12 cellular contexts compared by ENCODE assay signal in the genomic region with DNA sequence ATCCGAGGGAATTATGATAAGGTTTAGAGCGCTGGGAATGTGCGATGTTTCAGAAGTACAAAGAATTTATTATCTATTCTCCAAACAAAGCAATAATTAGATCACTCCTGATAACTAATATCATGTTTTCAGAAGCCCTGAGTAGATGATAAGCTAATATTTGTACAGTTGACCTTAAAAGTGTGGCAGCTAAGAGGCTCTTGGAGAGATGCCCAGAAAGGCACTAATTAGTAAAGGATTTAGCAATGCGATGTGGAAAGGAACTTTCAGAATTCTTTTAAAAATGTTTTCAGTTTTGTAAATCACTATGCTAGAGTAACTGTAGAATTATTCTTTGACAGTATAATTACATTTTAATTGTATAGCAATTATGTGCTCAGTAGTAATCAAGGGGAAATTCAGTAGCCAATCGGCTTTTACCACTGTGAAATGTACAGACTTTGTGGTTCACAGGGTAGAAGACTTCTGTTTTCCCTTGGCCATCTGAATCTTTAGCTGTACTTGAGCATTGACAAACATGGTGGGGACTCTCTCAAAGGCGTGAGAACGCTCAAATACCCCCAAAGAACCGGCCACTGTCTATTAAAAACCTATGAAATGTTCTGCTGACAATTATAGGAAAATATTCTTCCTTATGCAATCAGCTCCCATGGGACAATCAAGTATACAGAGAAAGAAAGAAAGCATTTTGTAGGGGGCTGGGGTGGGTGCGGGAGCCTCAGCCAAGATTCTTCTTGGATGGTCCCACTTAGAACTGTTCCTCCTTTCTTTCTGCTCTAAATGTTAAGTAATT.
DNase-seq lines count a peak whose midpoint lies in the region; FAIRE-seq and TF ChIP-seq lines count a peak whose summit lies in the region.
"Had no signal": no experiment of that assay in that cellular context is flagged by ENCODE, and none has a peak within 500 bp of the region (broad histone marks: within the 10 kb centered on the region; RNA-seq: fewer than 3 reads in every experiment).

No MANE protein-coding gene starts in this region.

- H3K18ac ChIP-seq in mesenchymal stem cell (ENCODE audit: low read depth in 1 of 2, low read length in 2 of 2), result no peak overlapping the region

- H3K4ac ChIP-seq in mesenchymal stem cell (ENCODE audit: low read depth in 1 of 2, low read length in 2 of 2), result no peak overlapping the region

- FAIRE-seq in bronchial epithelial cell (lab: Jason Lieb, UNC), result no peak
- FAIRE-seq: colon had no signal

- 79% methylated on average over 5 of the region's 9 CpGs for WGBS in mesenchymal stem cell

- peaks cover 6% of the 10 kb centered on the region for H3K27me3 Mint-ChIP-seq in activated CD4-positive, alpha-beta T cell treated with anti-CD3 and anti-CD28 coated beads, Interleukin-2, amount 10 ng/mL, durations not matched to agents 7 days and 5 days

- POLR2A ChIA-PET in activated CD4-positive, alpha-beta T cell treated with anti-CD3 and anti-CD28 coated beads, Interleukin-2, amount 10 ng/mL, durations not matched to agents 7 days and 5 days (lab: Charles Lee), result no interaction called here

- no peak for TF ChIP-seq CTCF in bronchial epithelial cell (IDR thresholded peaks at IDR 0.05; ENCODE audit: insufficient read depth, low read length, severe bottlenecking)

- no peak overlapping the region for H2BK12ac ChIP-seq in mesenchymal stem cell (ENCODE audit: low read length in 2 of 2)

- no peak overlapping the region for H3K27ac Mint-ChIP-seq in activated CD4-positive, alpha-beta T cell treated with anti-CD3 and anti-CD28 coated beads, Interleukin-2, amount 10 ng/mL, durations not matched to agents 7 days and 5 days
- H3K27ac Mint-ChIP-seq: WTC11 had no signal

- H4K91ac ChIP-seq in mesenchymal stem cell (ENCODE audit: low read length), result no peak overlapping the region

- no peaks in the 10 kb centered on the region for H3K4me1 ChIP-seq in mesenchymal stem cell (ENCODE audit: control insufficient read depth, insufficient read depth, low read depth, low read length)

- no peaks in the 10 kb centered on the region for H3K79me1 ChIP-seq in mesenchymal stem cell (replicated peaks; ENCODE audit: low read length, poor library complexity, severe bottlenecking)

- H3K4me2 ChIP-seq in mesenchymal stem cell (ENCODE audit: low read length, poor library complexity, severe bottlenecking), result no peak overlapping the region

- H3K4me3 Mint-ChIP-seq in activated CD4-positive, alpha-beta T cell treated with anti-CD3 and anti-CD28 coated beads, Interleukin-2, amount 10 ng/mL, durations not matched to agents 7 days and 5 days, result no peak overlapping the region
- H3K4me3 Mint-ChIP-seq: WTC11 had no signal

- H3K9ac ChIP-seq in mesenchymal stem cell (ENCODE audit: low read length), result peak overlapping the region; percentile 29

- no peaks in the 10 kb centered on the region for H3K9me3 ChIP-seq in mesenchymal stem cell (ENCODE audit: control insufficient read depth, low read length)
- H3K9me3 ChIP-seq: spleen had no signal

- H2AK5ac ChIP-seq in mesenchymal stem cell (ENCODE audit: low read length, severe bottlenecking), result no peak overlapping the region

- no peak overlapping the region for H4K8ac ChIP-seq in mesenchymal stem cell (ENCODE audit: low read length)

- no peaks in the 10 kb centered on the region for H3K4me1 Mint-ChIP-seq in activated CD4-positive, alpha-beta T cell treated with anti-CD3 and anti-CD28 coated beads, Interleukin-2, amount 10 ng/mL, durations not matched to agents 7 days and 5 days
- H3K4me1 Mint-ChIP-seq: WTC11 had no signal

- DNase-seq in DMS79 treated with DMSO at 0.1 percent for 48 hours (lab: John Stamatoyannopoulos, UW), result peak; percentile 67
- peak; percentile 17 for DNase-seq in NCI-H2081 treated with DMSO at 0.1 percent for 48 hours (lab: John Stamatoyannopoulos, UW)
- peak; percentile 15 for DNase-seq in bronchial epithelial cell (ENCODE audit: low read depth)
- DNase-seq in mesenchymal stem cell, result peak; percentile 17
- DNase-seq in HCEC 1CT, result no peak
- no peak for DNase-seq in activated CD4-positive, alpha-beta T cell treated with anti-CD3 and anti-CD28 coated beads, Interleukin-2, amount 10 ng/mL, durations not matched to agents 7 days and 5 days
- no peak for DNase-seq in SW 1271 (lab: John Stamatoyannopoulos, UW)
- no peak for DNase-seq in NCI-H526 (lab: John Stamatoyannopoulos, UW)
- DNase-seq: hypothalamus, spleen had no signal

- no peaks in the 10 kb centered on the region for H3K9me3 Mint-ChIP-seq in activated CD4-positive, alpha-beta T cell treated with anti-CD3 and anti-CD28 coated beads, Interleukin-2, amount 10 ng/mL, durations not matched to agents 7 days and 5 days
- H3K9me3 Mint-ChIP-seq: WTC11 had no signal

- H2AFZ ChIP-seq in mesenchymal stem cell (ENCODE audit: low read depth, low read length), result no peak overlapping the region

- CTCF ChIA-PET in activated CD4-positive, alpha-beta T cell treated with anti-CD3 and anti-CD28 coated beads, Interleukin-2, amount 10 ng/mL, durations not matched to agents 7 days and 5 days (lab: Charles Lee), result no interaction called here

- H3K36me3 ChIP-seq in bronchial epithelial cell (ENCODE audit: control insufficient read depth, insufficient read depth, low read length), result no peaks in the 10 kb centered on the region
- H3K36me3 ChIP-seq in mesenchymal stem cell (ENCODE audit: control insufficient read depth in 1 of 2, insufficient read depth in 2 of 2, low read depth in 1 of 2, low read length in 2 of 2), result no peaks in the 10 kb centered on the region
- H3K36me3 ChIP-seq: spleen had no signal

- peaks cover 9% of the 10 kb centered on the region for H3K27me3 ChIP-seq in bronchial epithelial cell (ENCODE audit: control insufficient read depth, insufficient read depth, low read length)
- H3K27me3 ChIP-seq in mesenchymal stem cell (ENCODE audit: control insufficient read depth in 1 of 2, insufficient read depth in 1 of 2, low read length in 2 of 2), result peaks cover 0 to 19% of the 10 kb centered on the region in 2 experiments

- H3K27ac ChIP-seq in mesenchymal stem cell (ENCODE audit: low read length, poor library complexity, severe bottlenecking), result no peak overlapping the region

- H2BK15ac ChIP-seq in mesenchymal stem cell (ENCODE audit: low read depth, poor library complexity, severe bottlenecking), result no peak overlapping the region

- H3K14ac ChIP-seq in mesenchymal stem cell (ENCODE audit: low read length in 2 of 2), result no peak overlapping the region

- no peaks in the 10 kb centered on the region for H3K36me3 Mint-ChIP-seq in activated CD4-positive, alpha-beta T cell treated with anti-CD3 and anti-CD28 coated beads, Interleukin-2, amount 10 ng/mL, durations not matched to agents 7 days and 5 days (ENCODE audit: low read depth)
- H3K36me3 Mint-ChIP-seq: WTC11 had no signal

- no peak overlapping the region for H2BK120ac ChIP-seq in mesenchymal stem cell (ENCODE audit: low read depth, low read length)

- no peak overlapping the region for H3K23ac ChIP-seq in mesenchymal stem cell (ENCODE audit: low read length in 2 of 2)

- no peak overlapping the region for H2BK5ac ChIP-seq in mesenchymal stem cell (ENCODE audit: low read depth, low read length, poor library complexity, severe bottlenecking)

- H3K4me3 ChIP-seq in bronchial epithelial cell (ENCODE audit: low read depth, low read length), result no peak overlapping the region
- peak overlapping the region in 1 of 2 experiments; percentile 54 for H3K4me3 ChIP-seq in mesenchymal stem cell (ENCODE audit: insufficient read depth in 1 of 2, low read depth in 1 of 2, low read length in 2 of 2)
- H3K4me3 ChIP-seq: spleen had no signal

Comparison
In these comparisons a context has a peak if more than half of its experiments do, and no peak if none do; other contexts are left out.
1. DNase-seq: peak in DMS79 treated with DMSO at 0.1 percent for 48 hours (single experiment), NCI-H2081 treated with DMSO at 0.1 percent for 48 hours (single experiment), bronchial epithelial cell (single experiment) and mesenchymal stem cell (single experiment); none in HCEC 1CT (single experiment), activated CD4-positive, alpha-beta T cell treated with anti-CD3 and anti-CD28 coated beads, Interleukin-2, amount 10 ng/mL, durations not matched to agents 7 days and 5 days (single experiment), SW 1271 (0 of 2) and NCI-H526 (0 of 2).